In the genomic region with DNA sequence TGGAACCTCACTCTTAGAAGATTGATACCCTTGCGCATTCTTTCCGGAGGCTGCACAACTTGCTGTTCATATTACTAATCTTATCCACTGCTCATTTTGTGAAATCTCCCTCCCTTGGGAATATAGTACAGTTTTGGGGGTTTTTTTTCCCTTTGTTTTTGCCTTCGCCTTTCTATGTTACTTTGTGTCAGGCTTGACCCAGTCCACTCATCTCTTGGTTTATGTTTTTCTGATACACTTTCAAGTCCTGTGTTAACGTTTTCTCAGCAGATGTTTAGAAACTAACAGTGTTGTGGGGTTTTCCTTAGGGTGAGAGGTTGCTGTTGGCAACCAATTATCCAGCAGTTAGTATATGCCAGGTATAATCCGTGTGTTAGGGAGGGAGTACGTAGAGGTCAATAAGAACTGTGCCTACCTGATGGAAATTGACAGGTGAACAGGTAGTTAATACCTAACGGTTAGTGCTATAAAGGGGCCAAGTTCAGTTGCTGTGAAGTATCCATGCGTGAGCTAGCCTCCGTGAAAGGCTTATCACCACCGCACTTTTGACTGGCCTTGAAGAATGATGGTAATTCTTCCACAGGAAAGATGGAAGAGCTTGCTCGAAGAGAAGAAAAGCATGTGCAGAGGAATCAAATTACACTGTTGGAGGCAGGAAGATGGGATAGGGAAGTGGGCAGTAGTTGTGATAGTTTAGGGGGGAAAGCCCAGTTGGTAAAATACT, we compare ENCODE assay signal across 6 cellular contexts. TPM values are rescaled to one million over a fixed set of nuclear protein-coding genes. Genes with fewer than 3 reads are reported as not detected.
A peak's percentile ranks its signal among the peaks of the same experiment; 100 is the strongest.
DNase-seq lines count a peak whose midpoint lies in the region; ATAC-seq and TF ChIP-seq lines count a peak whose summit lies in the region.

No MANE protein-coding gene starts in this region.

- peak overlapping the region; percentile 88 for H3K4me3 ChIP-seq in Jurkat, Clone E6-1 (ENCODE audit: low read length)
- H3K4me3 ChIP-seq in cardiac fibroblast (replicated peaks in 1 of 2; ENCODE audit: low read depth in 2 of 2, low read length in 2 of 2) (peak overlapping the region; percentile 84 to 97), neutrophil (ENCODE audit: low read depth in 1 of 2, low read length in 1 of 2) (peak overlapping the region; percentile 94 to 95)

- peak; percentile 11 for DNase-seq in A172 (ENCODE audit: low spot score)
- DNase-seq in Jurkat, Clone E6-1 (ENCODE audit: low read depth, low spot score), result no peak
- peak; percentile 25 to 34 for DNase-seq in cardiac fibroblast (ENCODE audit: low read depth in 2 of 2)

- TF ChIP-seq CTCF in cardiac fibroblast (IDR thresholded peaks at IDR 0.05; ENCODE audit: low read depth, low read length) (no peak), neutrophil (IDR thresholded peaks at IDR 0.05) (no peak)

- no peaks in the 10 kb centered on the region for H3K27me3 ChIP-seq in neutrophil

- H3K27ac ChIP-seq in neutrophil, result peak overlapping the region; percentile 98

- peaks cover 4% of the 10 kb centered on the region for H3K36me3 ChIP-seq in neutrophil

- H3K4me1 ChIP-seq in neutrophil (ENCODE audit: control insufficient read depth in 1 of 2, insufficient read depth in 1 of 2, low read depth in 1 of 2, low read length in 1 of 2), result peaks cover 54 to 55% of the 10 kb centered on the region in 2 experiments

- ATAC-seq in GM21786 (IDR thresholded peaks at IDR 0.05; ENCODE audit: unreplicated experiment), result no peak
- no peak for ATAC-seq in HG03342 (IDR thresholded peaks at IDR 0.05; ENCODE audit: unreplicated experiment)

- no peaks in the 10 kb centered on the region for H3K9me3 ChIP-seq in neutrophil

RNA-seq across cellular contexts. Expression of a gene that starts 1.4 kb away (rescaled TPM):
- total RNA-seq in A172 (2014; rRNA removed; shearing (Covaris generic)), result 12.9 and 15.4 TPM in 2 replicates
- polyA plus RNA-seq in Jurkat, Clone E6-1 (2012; ENCODE audit: insufficient read depth, insufficient read length), result 82.3 TPM

RNA-seq across cellular contexts. Expression of a gene that starts 2.0 kb away (rescaled TPM):
- total RNA-seq in A172 (2014; rRNA removed; shearing (Covaris generic)), result 9.3 and 15.2 TPM in 2 replicates
- polyA plus RNA-seq in Jurkat, Clone E6-1 (2012; ENCODE audit: insufficient read depth, insufficient read length), result 55.8 TPM

RNA-seq across cellular contexts. Expression of a gene that starts 21.1 kb away (rescaled TPM):
- not detected in 2 replicates for total RNA-seq in A172 (2014; rRNA removed; shearing (Covaris generic))
- not detected for polyA plus RNA-seq in Jurkat, Clone E6-1 (2012; ENCODE audit: insufficient read depth, insufficient read length)

RNA-seq across cellular contexts. Expression of a gene that starts 31.9 kb away (rescaled TPM):
- not detected in 2 replicates for total RNA-seq in A172 (2014; rRNA removed; shearing (Covaris generic))
- polyA plus RNA-seq in Jurkat, Clone E6-1 (2012; ENCODE audit: insufficient read depth, insufficient read length), result not detected

RNA-seq across cellular contexts. Expression of a gene that starts 35.1 kb away (rescaled TPM):
- total RNA-seq in A172 (2014; rRNA removed; shearing (Covaris generic)), result 0.62 TPM in 1 of 2 replicates, not detected in the other
- polyA plus RNA-seq in Jurkat, Clone E6-1 (2012; ENCODE audit: insufficient read depth, insufficient read length), result 1.8 TPM
